1 cellular context compared by ENCODE assay signal in the genomic region with DNA sequence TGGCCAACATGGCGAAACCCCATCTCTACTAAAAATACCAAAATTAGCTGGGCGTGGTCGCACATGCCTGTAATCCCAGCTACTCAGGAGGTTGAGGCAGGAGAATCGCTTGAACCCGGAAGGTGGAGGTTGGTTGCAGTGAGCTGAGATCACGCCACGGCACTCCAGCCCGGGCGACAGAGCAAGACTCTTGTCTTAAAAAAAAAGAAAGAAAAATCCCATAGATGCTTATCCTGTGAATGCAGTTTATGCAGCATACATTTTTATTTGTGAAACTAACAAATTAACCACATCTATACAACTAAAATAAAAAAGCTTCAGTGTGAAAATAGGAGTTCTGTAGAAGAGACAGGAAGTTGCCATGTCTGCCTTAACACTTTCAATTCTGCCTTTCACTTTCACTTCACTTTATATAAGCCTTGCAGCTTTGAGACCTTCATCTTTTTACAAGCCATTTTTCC.
TF ChIP-seq lines count a peak whose summit lies in the region.

No MANE protein-coding gene starts in this region.

TF ChIP-seq in IMR-90, 13 proteins besides CTCF, POLR2A, EP300 and RAD21:
- no peak for TF ChIP-seq CHD1 (IDR thresholded peaks at IDR 0.05; ENCODE audit: low read depth, low read length)
- TF ChIP-seq RCOR1 (IDR thresholded peaks at IDR 0.05; ENCODE audit: insufficient replicate concordance, low read length): no peak
- TF ChIP-seq RFX5 (IDR thresholded peaks at IDR 0.05; ENCODE audit: low read depth, low read length): no peak
- no peak for TF ChIP-seq MAFK (IDR thresholded peaks at IDR 0.05; ENCODE audit: low read depth, low read length)
- TF ChIP-seq SMC3 (IDR thresholded peaks at IDR 0.05; ENCODE audit: low read depth, low read length): no peak
- TF ChIP-seq, protein P1, sequence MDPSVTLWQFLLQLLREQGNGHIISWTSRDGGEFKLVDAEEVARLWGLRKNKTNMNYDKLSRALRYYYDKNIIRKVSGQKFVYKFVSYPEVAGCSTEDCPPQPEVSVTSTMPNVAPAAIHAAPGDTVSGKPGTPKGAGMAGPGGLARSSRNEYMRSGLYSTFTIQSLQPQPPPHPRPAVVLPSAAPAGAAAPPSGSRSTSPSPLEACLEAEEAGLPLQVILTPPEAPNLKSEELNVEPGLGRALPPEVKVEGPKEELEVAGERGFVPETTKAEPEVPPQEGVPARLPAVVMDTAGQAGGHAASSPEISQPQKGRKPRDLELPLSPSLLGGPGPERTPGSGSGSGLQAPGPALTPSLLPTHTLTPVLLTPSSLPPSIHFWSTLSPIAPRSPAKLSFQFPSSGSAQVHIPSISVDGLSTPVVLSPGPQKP (IDR thresholded peaks at IDR 0.05; ENCODE audit: borderline replicate concordance, low read depth, low read length): no peak
